Comparison of ENCODE assay signal across 8 cellular contexts in genomic region chr9:129641751-129642585, GRCh38. TPM values are rescaled to one million over a fixed set of nuclear protein-coding genes. Genes with fewer than 3 reads are reported as not detected.
DNase-seq lines count a peak whose midpoint lies in the region; ATAC-seq and TF ChIP-seq lines count a peak whose summit lies in the region.

ASB6 (minus strand) TSS chr9:129642151; CDS start chr9:129641999, 152 bp downstream.

- intact Hi-C loops in heart right ventricle (cut with DNase I) (loop anchor here (1.0 to 10.0 kb wide), 8 partner anchors 83 to 142 kb away; no protein-coding TSS in a partner anchor), posterior vena cava (cut with DNase I) (loop anchor here (5.0 kb wide), 2 partner anchors 140 to 145 kb away; no protein-coding TSS in a partner anchor)

- H3K9me3 ChIP-seq in heart right ventricle, result no peaks in the 10 kb centered on the region

- H3K27ac ChIP-seq in adipose tissue (ENCODE audit: low read depth, low read length) (peak within 1 kb of the TSS; percentile 4), heart right ventricle (peak within 1 kb of the TSS; percentile 27 to 92 (median 84))

- peak; percentile 86 for ATAC-seq in HG02642 (IDR thresholded peaks at IDR 0.05; ENCODE audit: poor library complexity, unreplicated experiment)
- peak; percentile 94 to 98 (median 96) for ATAC-seq in heart right ventricle

- H3K4me1 ChIP-seq in heart right ventricle, result peaks cover 17 to 29% (median 24%) of the 10 kb centered on the region in 9 donors

- H3K27me3 ChIP-seq in heart right ventricle, result no peaks in the 10 kb centered on the region

- WGBS in adipose tissue, 3 donors, result 0 to 1% (median 1%) methylated on average over 80 to 93 of the region's 93 CpGs
- WGBS in heart right ventricle, 2 donors, result 0% methylated on average over 89 to 93 of the region's 93 CpGs

- TF ChIP-seq CTCF in GM12873 (IDR thresholded peaks at IDR 0.05; ENCODE audit: insufficient read depth, low read depth, low read length, missing control alignments) (peak; percentile 82), heart right ventricle (IDR thresholded peaks at IDR 0.05) (peak; percentile 96 to 100 (median 99))

- peak within 1 kb of the TSS; percentile 76 to 100 (median 98) for H3K4me3 ChIP-seq in heart right ventricle

- H3K36me3 ChIP-seq in heart right ventricle, result peaks cover 0 to 32% (median 23%) of the 10 kb centered on the region in 9 donors

- DNase-seq in NCI-H1105 treated with DMSO at 0.1 percent for 48 hours (lab: John Stamatoyannopoulos, UW), result peak; percentile 80
- DNase-seq in T follicular helper cell (ENCODE audit: low read depth), result peak; percentile 83
- DNase-seq in heart right ventricle, result peak; percentile 98 to 99
- DNase-seq in posterior vena cava (ENCODE audit: low spot score), result peak; percentile 100
- peak; percentile 97 for DNase-seq in ureter (ENCODE audit: low spot score)

RNA-seq across cellular contexts. Expression of gene ASB6, which starts in this region (rescaled TPM):
- 10 to 100 TPM in 1 of 3 donors, 1 to 10 TPM in 2; 8.6 to 16.4 (median 8.9) TPM for polyA plus RNA-seq in adipose tissue
- total RNA-seq in heart right ventricle, result 10 to 100 TPM in 2 of 10 donors, 1 to 10 TPM in 8; 6.2 to 11.8 (median 9.0) TPM
- polyA plus RNA-seq in heart right ventricle, result 10 to 100 TPM in 1 of 2 donors, 1 to 10 TPM in 1; 9.2 to 11.2 TPM
- 10 to 100 TPM; 14.1 to 16.9 TPM for total RNA-seq in posterior vena cava
- 18.8 TPM for total RNA-seq in ureter

Comparison
In these comparisons a context has a peak if more than half of its experiments do, and no peak if none do; other contexts are left out.
1. Peak in every context shown above with its lines: DNase-seq, ATAC-seq, H3K4me3 ChIP-seq and H3K27ac ChIP-seq.